20 cellular contexts compared by ENCODE assay signal in genomic region chr9:87567047-87567446, GRCh38.
DNase-seq lines count a peak whose midpoint lies in the region; ATAC-seq and TF ChIP-seq lines count a peak whose summit lies in the region.
"Had no signal": no experiment of that assay in that cellular context is flagged by ENCODE, and none has a peak within 500 bp of the region (broad histone marks: within the 10 kb centered on the region; RNA-seq: fewer than 3 reads in every experiment).

No MANE protein-coding gene starts in this region.

- DNase-seq in DMS153 (lab: John Stamatoyannopoulos, UW) (peak; percentile 17), DMS153 treated with DMSO at 0.1 percent for 48 hours (lab: John Stamatoyannopoulos, UW; ENCODE audit: unreplicated experiment) (no peak), NCI-H69 (lab: John Stamatoyannopoulos, UW) (peak; percentile 29), fibroblast of mammary gland (ENCODE audit: low read depth) (peak; percentile 18), stomach (peak; percentile 63), SW480 (ENCODE audit: low spot score) (no peak), iPS-NIHi11 (ENCODE audit: low spot score) (no peak)
- DNase-seq: activated CD4-positive, alpha-beta T cell treated with anti-CD3 and anti-CD28 coated beads for 1 hour; activated CD8-positive, alpha-beta memory T cell treated with anti-CD3 and anti-CD28 coated beads, Interleukin-2, amount 50 U/mL, for 48 hours; CD8-positive, alpha-beta T cell; endodermal cell; heart right ventricle; naive thymus-derived CD8-positive, alpha-beta T cell; NCI-H510A treated with DMSO at 0.1 percent for 48 hours; stimulated activated CD4-positive, alpha-beta T cell treated with anti-CD3 and anti-CD28 coated beads, Interleukin-1b, Interleukin-23, amount 100 ng/mL, for 48 hours; T-cell; thyroid gland had no signal

- H3K9me3 ChIP-seq in stomach: no peaks in the 10 kb centered on the region
- H3K9me3 ChIP-seq: heart right ventricle, thyroid gland had no signal

- intact Hi-C loops in stomach (cut with DNase I; ENCODE audit: low total_unique reads): no loop called here

- H3K4me1 ChIP-seq in stomach: peaks cover 35 to 100% (median 70%) of the 10 kb centered on the region in 4 donors

- H3K36me3 ChIP-seq in stomach: no peaks in the 10 kb centered on the region
- H3K36me3 ChIP-seq: heart right ventricle, thyroid gland had no signal

- TF ChIP-seq CTCF in fibroblast of mammary gland (conservative IDR thresholded peaks at IDR 0.05; ENCODE audit: control insufficient read depth, insufficient read depth, low read depth, low read length): no peak
- TF ChIP-seq CTCF in stomach (IDR thresholded peaks at IDR 0.05): no peak

- no peak for ATAC-seq in GM18511 (IDR thresholded peaks at IDR 0.05; ENCODE audit: unreplicated experiment)
- ATAC-seq: activated naive CD4-positive, alpha-beta T cell treated with anti-CD3 and anti-CD28 coated beads, Interleukin-2, amount 50 U/mL, for 72 hours; CD8-positive, alpha-beta T cell; heart right ventricle; naive thymus-derived CD8-positive, alpha-beta T cell; T-cell had no signal

- 29 to 39% (median 32%) methylated on average over 4 of the region's 4 CpGs for WGBS in stomach, 5 donors

- TF ChIP-seq POLR2A in stomach (IDR thresholded peaks at IDR 0.05): no peak

- H3K27me3 ChIP-seq in stomach: no peaks in the 10 kb centered on the region
- H3K27me3 ChIP-seq: heart right ventricle, thyroid gland had no signal

- no peak for TF ChIP-seq EP300 in stomach (IDR thresholded peaks at IDR 0.05)

- H3K4me3 ChIP-seq in fibroblast of mammary gland (ENCODE audit: control insufficient read depth, low read depth, low read length): no peak overlapping the region
- H3K4me3 ChIP-seq in stomach: no peak overlapping the region
- H3K4me3 ChIP-seq: heart right ventricle, thyroid gland had no signal

- peak overlapping the region in 4 of 5 donors; percentile 47 to 84 (median 80) for H3K27ac ChIP-seq in stomach
- H3K27ac ChIP-seq: 22Rv1, heart right ventricle had no signal

Comparison
In these comparisons a context has a peak if more than half of its experiments do, and no peak if none do; other contexts are left out.
1. DNase-seq: peak in DMS153 (single experiment), NCI-H69 (single experiment), fibroblast of mammary gland (single experiment) and stomach (single experiment); none in DMS153 treated with DMSO at 0.1 percent for 48 hours (single experiment), SW480 (single experiment) and iPS-NIHi11 (single experiment).